Comparison of ENCODE assay signal across 19 cellular contexts in genomic region chr15:64781299-64781698, GRCh38. TPM values are rescaled to one million over a fixed set of nuclear protein-coding genes. Genes with fewer than 3 reads are reported as not detected.
DNase-seq lines count a peak whose midpoint lies in the region; ATAC-seq and TF ChIP-seq lines count a peak whose summit lies in the region.
"Had no signal": no experiment of that assay in that cellular context is flagged by ENCODE, and none has a peak within 500 bp of the region (broad histone marks: within the 10 kb centered on the region; RNA-seq: fewer than 3 reads in every experiment).

No MANE protein-coding gene starts in this region.

- no peaks in the 10 kb centered on the region for H4K20me1 ChIP-seq in osteoblast (ENCODE audit: insufficient read depth, low read length)

- no peak for TF ChIP-seq POLR2A in right lobe of liver (IDR thresholded peaks at IDR 0.05)

- intact Hi-C loops in Right ventricle myocardium superior (cut with DNase I) (no loop called here), right lobe of liver (cut with DNase I) (no loop called here)

- H3K36me3 ChIP-seq in cardiac muscle cell (no peaks in the 10 kb centered on the region), endodermal cell (ENCODE audit: control insufficient read depth, insufficient read depth, low read length) (no peaks in the 10 kb centered on the region), right lobe of liver (no peaks in the 10 kb centered on the region), osteoblast (ENCODE audit: insufficient read depth, low read length) (no peaks in the 10 kb centered on the region)

- 87 to 89% methylated on average over 6 of the region's 6 CpGs for WGBS in endodermal cell (ENCODE audit: insufficient coverage in 1 of 2, insufficient read length in 1 of 2), 2 experiments
- WGBS in right lobe of liver (ENCODE audit: insufficient coverage, low coverage, low lambda C conversion rate, missing lambda C conversion rate): 56% methylated on average over 5 of the region's 6 CpGs

- H3K27me3 Mint-ChIP-seq in endodermal cell (ENCODE audit: insufficient read depth): no peaks in the 10 kb centered on the region
- peaks cover 11% of the 10 kb centered on the region for H3K27me3 Mint-ChIP-seq in type B pancreatic cell

- H3K4me1 Mint-ChIP-seq in endodermal cell (peaks cover 45% of the 10 kb centered on the region), type B pancreatic cell (ENCODE audit: unreplicated experiment) (peaks cover 10% of the 10 kb centered on the region)

- H3K4me1 ChIP-seq in cardiac muscle cell (ENCODE audit: low read depth): peaks cover 27% of the 10 kb centered on the region
- H3K4me1 ChIP-seq in endodermal cell (ENCODE audit: control insufficient read depth, insufficient read depth, low read length): peaks cover 9% of the 10 kb centered on the region
- peaks cover 0 to 37% (median 20%) of the 10 kb centered on the region in 4 donors for H3K4me1 ChIP-seq in right lobe of liver
- H3K4me1 ChIP-seq in osteoblast (ENCODE audit: insufficient read depth, low read length): no peaks in the 10 kb centered on the region
- H3K4me1 ChIP-seq: Caco-2 had no signal

- ATAC-seq in Right ventricle myocardium superior (ENCODE audit: poor library complexity) (no peak), right lobe of liver (peak; percentile 68 to 81 (median 77))
- ATAC-seq: CD8-positive, alpha-beta T cell had no signal

- no peaks in the 10 kb centered on the region for H3K79me2 ChIP-seq in osteoblast (ENCODE audit: insufficient read depth, low read length)

- DNase-seq in cardiac muscle cell (ENCODE audit: low read depth in 1 of 2, low spot score in 1 of 2): no peak
- no peak for DNase-seq in Right ventricle myocardium superior
- DNase-seq in endodermal cell: no peak
- DNase-seq in right lobe of liver: peak in 2 of 3 donors; percentile 72 to 75
- no peak for DNase-seq in type B pancreatic cell (ENCODE audit: extremely low spot score, unreplicated experiment)
- no peak for DNase-seq in kidney glomerular epithelial cell (lab: John Stamatoyannopoulos, UW)
- no peak for DNase-seq in amniotic stem cell (lab: John Stamatoyannopoulos, UW)
- DNase-seq in osteoblast (ENCODE audit: insufficient read length, low spot score, missing footprints): no peak
- DNase-seq: Caco-2; CD8-positive, alpha-beta T cell; DND-41; KG1; MM.1S; NCI-H2029; NCI-H446; NCI-H774 had no signal

- H3K27ac Mint-ChIP-seq in endodermal cell (peak overlapping the region; percentile 76), type B pancreatic cell (peak overlapping the region; percentile 0)
- H3K27ac Mint-ChIP-seq: B cell; CD8-positive, alpha-beta T cell had no signal

- H3K4me3 Mint-ChIP-seq in endodermal cell: no peak overlapping the region
- H3K4me3 Mint-ChIP-seq in type B pancreatic cell: no peak overlapping the region
- H3K4me3 Mint-ChIP-seq: B cell; CD8-positive, alpha-beta T cell had no signal

- H3K36me3 Mint-ChIP-seq in endodermal cell (ENCODE audit: low read depth): no peaks in the 10 kb centered on the region
- no peaks in the 10 kb centered on the region for H3K36me3 Mint-ChIP-seq in type B pancreatic cell
- H3K36me3 Mint-ChIP-seq: CD8-positive, alpha-beta T cell had no signal

- no peak overlapping the region for H2AFZ ChIP-seq in osteoblast (ENCODE audit: low read length)

- H3K9me3 Mint-ChIP-seq in endodermal cell: no peaks in the 10 kb centered on the region
- no peaks in the 10 kb centered on the region for H3K9me3 Mint-ChIP-seq in type B pancreatic cell
- H3K9me3 Mint-ChIP-seq: CD8-positive, alpha-beta T cell had no signal

- H3K9me3 ChIP-seq in cardiac muscle cell (ENCODE audit: low read depth): no peaks in the 10 kb centered on the region
- no peaks in the 10 kb centered on the region for H3K9me3 ChIP-seq in endodermal cell (ENCODE audit: control insufficient read depth, low read length)
- no peaks in the 10 kb centered on the region for H3K9me3 ChIP-seq in right lobe of liver
- H3K9me3 ChIP-seq in osteoblast (ENCODE audit: low read depth, low read length): no peaks in the 10 kb centered on the region
- H3K9me3 ChIP-seq: Caco-2 had no signal

- H3K27ac ChIP-seq in cardiac muscle cell (peak overlapping the region; percentile 51), endodermal cell (ENCODE audit: low read depth, low read length) (peak overlapping the region; percentile 6), right lobe of liver (peak overlapping the region in 1 of 3 donors; percentile 47), osteoblast (ENCODE audit: low read depth, low read length) (no peak overlapping the region)
- H3K27ac ChIP-seq: 22Rv1, C4-2B had no signal

- H3K4me3 ChIP-seq in cardiac muscle cell (no peak overlapping the region), endodermal cell (ENCODE audit: low read length) (no peak overlapping the region), right lobe of liver (no peak overlapping the region), osteoblast (ENCODE audit: insufficient read depth, low read length) (no peak overlapping the region)

- H3K4me2 ChIP-seq in osteoblast (ENCODE audit: insufficient read depth, low read length): no peak overlapping the region

- no peak for TF ChIP-seq CTCF in cardiac muscle cell (IDR thresholded peaks at IDR 0.05; ENCODE audit: low read depth, low read length)
- no peak for TF ChIP-seq CTCF in endodermal cell (conservative IDR thresholded peaks at IDR 0.05)
- no peak for TF ChIP-seq CTCF in right lobe of liver (IDR thresholded peaks at IDR 0.05)
- TF ChIP-seq CTCF in type B pancreatic cell (conservative IDR thresholded peaks at IDR 0.05): no peak
- TF ChIP-seq CTCF in osteoblast (IDR thresholded peaks at IDR 0.05; ENCODE audit: extremely low read depth, low read depth, low read length): no peak

- peak overlapping the region; percentile 45 for H3K9ac ChIP-seq in endodermal cell (ENCODE audit: extremely low read depth, low read length, poor library complexity, severe bottlenecking)

- no peaks in the 10 kb centered on the region for H3K27me3 ChIP-seq in cardiac muscle cell
- H3K27me3 ChIP-seq in endodermal cell (ENCODE audit: control insufficient read depth, insufficient read depth, low read length, poor library complexity, severe bottlenecking): no peaks in the 10 kb centered on the region
- H3K27me3 ChIP-seq in right lobe of liver: no peaks in the 10 kb centered on the region
- H3K27me3 ChIP-seq in osteoblast (ENCODE audit: insufficient read depth, low read length): peaks cover 4% of the 10 kb centered on the region

RNA-seq across cellular contexts. Expression of gene RBPMS2, which starts 5.9 kb away (rescaled TPM):
- 18.4 and 35.4 TPM in 2 replicates for total RNA-seq in cardiac muscle cell
- polyA plus RNA-seq in cardiac muscle cell: 213 and 223 TPM in 2 replicates
- 215 TPM for total RNA-seq in Right ventricle myocardium superior
- total RNA-seq in endodermal cell: 100 to 1,000 TPM in 1 of 2 donors, 10 to 100 TPM in 1; 86.0 to 131 TPM
- polyA plus RNA-seq in endodermal cell (2013, experiment 1 of 2): 59.9 TPM
- 49.6 TPM for polyA plus RNA-seq in endodermal cell (2013, experiment 2 of 2)
- total RNA-seq in right lobe of liver: 10 to 100 TPM in 1 of 6 experiments, 1 to 10 TPM in 5; 2.5 to 13.6 (median 6.1) TPM
- 6.4 and 19.7 TPM in 2 replicates for total RNA-seq in type B pancreatic cell (ENCODE audit: low replicate concordance)
- 0.29 TPM in 1 of 2 replicates, not detected in the other for total RNA-seq in osteoblast
- total RNA-seq: CD8-positive, alpha-beta T cell had no signal

RNA-seq across cellular contexts. Expression of gene PIF1, which starts 44.1 kb away (rescaled TPM):
- total RNA-seq in cardiac muscle cell (3.5 and 70.9 TPM in 2 replicates), Right ventricle myocardium superior (0.35 TPM), endodermal cell (10 to 100 TPM; 60.7 to 64.6 TPM), right lobe of liver (under 1 TPM; 0.11 to 1.00 (median 0.36) TPM), type B pancreatic cell (ENCODE audit: low replicate concordance) (8.0 and 30.5 TPM in 2 replicates), osteoblast (6.2 and 9.4 TPM in 2 replicates)
- 7.4 and 49.0 TPM in 2 replicates for polyA plus RNA-seq in cardiac muscle cell
- 46.2 TPM for polyA plus RNA-seq in endodermal cell (2013, experiment 1 of 2)
- 44.8 TPM for polyA plus RNA-seq in endodermal cell (2013, experiment 2 of 2)

Comparison
In these comparisons a context has a peak if more than half of its experiments do, and no peak if none do; other contexts are left out.
1. DNase-seq: peak in right lobe of liver (2 of 3); none in cardiac muscle cell (0 of 2), Right ventricle myocardium superior (single experiment), endodermal cell (single experiment), type B pancreatic cell (single experiment), kidney glomerular epithelial cell (single experiment), amniotic stem cell (single experiment) and osteoblast (single experiment).